8 cellular contexts compared by ENCODE assay signal in the genomic region with DNA sequence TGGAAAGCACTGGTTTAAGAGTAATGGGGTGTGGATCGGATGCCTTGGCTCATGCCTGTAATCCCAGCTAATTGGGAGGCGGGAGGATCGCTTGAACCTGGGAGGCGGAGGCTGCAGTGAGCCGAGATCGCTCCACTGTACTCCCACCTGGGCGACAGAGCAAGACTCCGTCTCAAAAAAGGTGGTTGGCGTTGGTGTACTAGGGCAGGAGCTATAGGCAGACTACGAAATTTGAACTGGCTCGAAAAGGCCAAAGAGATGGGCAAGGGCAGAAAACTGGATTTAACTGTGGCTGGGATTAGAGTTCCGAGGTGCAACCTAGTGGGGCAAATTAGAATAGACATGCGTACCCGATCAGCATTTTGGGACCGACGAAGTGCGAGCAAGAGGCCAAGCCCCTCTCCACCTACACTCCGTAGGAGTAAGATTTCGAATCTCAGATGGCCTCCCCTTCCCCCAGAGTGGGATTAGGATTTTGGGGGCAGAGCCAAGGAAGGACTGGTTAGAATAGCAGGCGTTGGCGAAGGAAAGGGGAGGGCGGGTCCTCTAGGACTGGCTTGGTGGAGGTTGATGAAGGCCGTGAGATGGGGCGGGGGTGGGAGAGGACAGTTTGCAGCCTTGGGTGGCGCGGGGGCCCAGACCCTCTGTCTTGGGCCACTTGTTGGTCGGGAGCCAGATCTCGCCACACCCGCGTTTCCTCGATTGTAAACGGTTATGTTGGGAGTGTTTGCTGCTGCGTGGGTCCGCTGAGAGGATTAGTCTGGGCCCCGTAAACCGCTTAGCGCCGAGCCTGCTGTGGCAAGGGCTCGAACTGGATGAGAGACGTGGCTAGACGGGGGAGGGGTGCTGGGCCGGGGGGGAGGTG. TPM values are rescaled to one million over a fixed set of nuclear protein-coding genes. Genes with fewer than 3 reads are reported as not detected.
DNase-seq lines count a peak whose midpoint lies in the region; ATAC-seq and TF ChIP-seq lines count a peak whose summit lies in the region.

No MANE protein-coding gene starts in this region.

- no peaks in the 10 kb centered on the region for H3K79me2 ChIP-seq in neural cell (replicated peaks; ENCODE audit: insufficient read depth, low read length)

- TF ChIP-seq EP300 in neural cell (conservative IDR thresholded peaks at IDR 0.05; ENCODE audit: poor library complexity, severe bottlenecking), result no peak

- peak overlapping the region; percentile 80 for H2AFZ ChIP-seq in neural cell (ENCODE audit: low read depth, low read length)

- peak overlapping the region; percentile 89 for H3K4me3 ChIP-seq in epithelial cell of proximal tubule (ENCODE audit: low read depth, low read length)
- H3K4me3 ChIP-seq in neural cell (ENCODE audit: low read length), result peak overlapping the region; percentile 72

- no peaks in the 10 kb centered on the region for H3K36me3 ChIP-seq in neural cell (ENCODE audit: insufficient read depth, low read length)

- no peaks in the 10 kb centered on the region for H3K9me2 ChIP-seq in neural cell (ENCODE audit: insufficient read depth, low read length)

- peak overlapping the region; percentile 85 for H3K9ac ChIP-seq in neural cell (ENCODE audit: low read length)

- peak overlapping the region; percentile 92 for H3K27ac ChIP-seq in neural cell (ENCODE audit: low read length)

- no peaks in the 10 kb centered on the region for H3F3A ChIP-seq in neural cell (ENCODE audit: insufficient read depth, low read length, poor library complexity, severe bottlenecking)

- H4K20me1 ChIP-seq in neural cell (ENCODE audit: insufficient read depth), result no peaks in the 10 kb centered on the region

- H3K27me3 ChIP-seq in neural cell (ENCODE audit: insufficient read depth, low read depth, low read length), result no peaks in the 10 kb centered on the region

- intact Hi-C loops in Right ventricle myocardium inferior (cut with DNase I) (loop anchor here (10.0 kb wide), 1 partner anchor 432 kb away; no protein-coding TSS in a partner anchor), cardiac septum (cut with DNase I) (no loop called here)

- DNase-seq in Right ventricle myocardium inferior (ENCODE audit: missing footprints) (peak; percentile 75), cardiac septum (ENCODE audit: low spot score) (no peak), T follicular helper cell (ENCODE audit: low read depth) (peak; percentile 44), epithelial cell of proximal tubule (ENCODE audit: low read depth) (no peak), GDM1 (lab: John Stamatoyannopoulos, UW) (no peak), RPMI8226 (no peak), NCI-H128 (lab: John Stamatoyannopoulos, UW; ENCODE audit: unreplicated experiment) (no peak)

- TF ChIP-seq CTCF in epithelial cell of proximal tubule (conservative IDR thresholded peaks at IDR 0.05; ENCODE audit: low read depth, low read length), result no peak
- no peak for TF ChIP-seq CTCF in neural cell (IDR thresholded peaks at IDR 0.05; ENCODE audit: poor library complexity, severe bottlenecking)

- peak; percentile 0 for ATAC-seq in Right ventricle myocardium inferior

- H3K4me2 ChIP-seq in neural cell (ENCODE audit: low read length), result peak overlapping the region; percentile 13

- no peaks in the 10 kb centered on the region for H3K9me3 ChIP-seq in neural cell (ENCODE audit: low read length)

- TF ChIP-seq RAD21 in neural cell (conservative IDR thresholded peaks at IDR 0.05), result no peak

TF ChIP-seq in neural cell, 6 proteins besides CTCF, POLR2A, EP300 and RAD21:
- no peak for TF ChIP-seq EZH2 (IDR thresholded peaks at IDR 0.05; ENCODE audit: borderline replicate concordance, insufficient read depth, low read length, poor library complexity, severe bottlenecking)
- no peak for TF ChIP-seq REST (IDR thresholded peaks at IDR 0.05; ENCODE audit: borderline replicate concordance)
- no peak for TF ChIP-seq TAF1 (IDR thresholded peaks at IDR 0.05; ENCODE audit: low read depth)
- TF ChIP-seq MXI1 (conservative IDR thresholded peaks at IDR 0.05; ENCODE audit: poor library complexity, severe bottlenecking), result no peak
- no peak for TF ChIP-seq POLR2AphosphoS5 (IDR thresholded peaks at IDR 0.05)
- no peak for TF ChIP-seq SMC3 (conservative IDR thresholded peaks at IDR 0.05; ENCODE audit: poor library complexity)
TF ChIP-seq in neural cell: peak in this region for 0.

RNA-seq across cellular contexts. Expression of gene INAFM1, which starts 2.0 kb away (rescaled TPM):
- total RNA-seq in Right ventricle myocardium inferior, result 11.2 TPM
- 18.0 TPM for total RNA-seq in cardiac septum
- 3.0 and 7.0 TPM in 2 replicates for total RNA-seq in epithelial cell of proximal tubule
- polyA plus RNA-seq in neural cell, result 6.6 and 11.5 TPM in 2 replicates
- polyA minus RNA-seq in neural cell, result 3.4 and 3.7 TPM in 2 replicates

RNA-seq across cellular contexts. Expression of gene CCDC9, which starts 16.4 kb away (rescaled TPM):
- total RNA-seq in Right ventricle myocardium inferior (21.2 TPM), cardiac septum (23.1 TPM), epithelial cell of proximal tubule (14.7 and 17.8 TPM in 2 replicates)
- 2.1 and 5.3 TPM in 2 replicates for polyA plus RNA-seq in neural cell
- 3.7 and 5.2 TPM in 2 replicates for polyA minus RNA-seq in neural cell

RNA-seq across cellular contexts. Expression of gene C5AR1, which starts 37.0 kb away (rescaled TPM):
- total RNA-seq in Right ventricle myocardium inferior, result 5.0 TPM
- total RNA-seq in cardiac septum, result 12.9 TPM
- total RNA-seq in epithelial cell of proximal tubule, result not detected in 2 replicates
- not detected in 2 replicates for polyA plus RNA-seq in neural cell
- polyA minus RNA-seq in neural cell, result 0.24 TPM in 1 of 2 replicates, not detected in the other

RNA-seq across cellular contexts. Expression of gene BBC3, which starts 41.7 kb away (rescaled TPM):
- 5.0 TPM for total RNA-seq in Right ventricle myocardium inferior
- total RNA-seq in cardiac septum, result 4.4 TPM
- 8.7 and 16.0 TPM in 2 replicates for total RNA-seq in epithelial cell of proximal tubule
- 15.6 and 20.1 TPM in 2 replicates for polyA plus RNA-seq in neural cell
- polyA minus RNA-seq in neural cell, result 11.2 and 12.4 TPM in 2 replicates

RNA-seq across cellular contexts. Expression of gene C5AR2, which starts 59.3 kb away (rescaled TPM):
- total RNA-seq in Right ventricle myocardium inferior (0.95 TPM), cardiac septum (0.81 TPM), epithelial cell of proximal tubule (not detected in 2 replicates)
- not detected in 2 replicates for polyA plus RNA-seq in neural cell
- not detected in 2 replicates for polyA minus RNA-seq in neural cell

Comparison
In these comparisons a context has a peak if more than half of its experiments do, and no peak if none do; other contexts are left out.
1. DNase-seq: peak in Right ventricle myocardium inferior (single experiment) and T follicular helper cell (single experiment); none in cardiac septum (single experiment), epithelial cell of proximal tubule (single experiment), GDM1 (single experiment), RPMI8226 (single experiment) and NCI-H128 (single experiment).